Comparison of ENCODE assay signal across 1 cellular context in genomic region chr11:95067042-95067827, GRCh38.
TF ChIP-seq lines count a peak whose summit lies in the region.

No MANE protein-coding gene starts in this region.

TF ChIP-seq in K562, 482 proteins besides CTCF, POLR2A, EP300 and RAD21 (continued from another document and continues in another):
- TF ChIP-seq MITF (IDR thresholded peaks at IDR 0.05) (no peak), ZBTB9 (CRISPR knock-in tag; IDR thresholded peaks at IDR 0.05) (peak; percentile 65), PHF20 (IDR thresholded peaks at IDR 0.05; ENCODE audit: partially characterized antibody) (peak; percentile 66), U2AF2 (optimal IDR thresholded peaks at IDR 0.05; ENCODE audit: low read depth, low read length) (no peak), EZH2 (IDR thresholded peaks at IDR 0.05; ENCODE audit: borderline replicate concordance, low read depth, low read length) (no peak), ZKSCAN3 (CRISPR knock-in tag; IDR thresholded peaks at IDR 0.05) (no peak), ZNF76 (CRISPR knock-in tag; IDR thresholded peaks at IDR 0.05; ENCODE audit: borderline replicate concordance) (0 out of 2 replicates have a peak, but pooled peaks have one; percentile 41), NFIC (IDR thresholded peaks at IDR 0.05) (peak; percentile 85), ZBTB34 (CRISPR knock-in tag; IDR thresholded peaks at IDR 0.05) (0 out of 2 replicates have a peak, but pooled peaks have one; percentile 13), ZNF395 (CRISPR knock-in tag; IDR thresholded peaks at IDR 0.05) (0 out of 2 replicates have a peak, but pooled peaks have one; percentile 38), PTRF (tag; IDR thresholded peaks at IDR 0.05) (no peak), TARDBP (IDR thresholded peaks at IDR 0.05) (peak; percentile 74; the same call in 1 of the 2 replicates), GATAD2A (IDR thresholded peaks at IDR 0.05) (peak; percentile 76; the same call in 1 of the 2 replicates), STAT5A (IDR thresholded peaks at IDR 0.05; ENCODE audit: borderline replicate concordance, low read length) (no peak; the same call in 1 of the 2 replicates), ETV5 (CRISPR knock-in tag; IDR thresholded peaks at IDR 0.05; ENCODE audit: low read depth) (peak; percentile 50; the same call in 1 of the 2 replicates), HNRNPLL (IDR thresholded peaks at IDR 0.05; ENCODE audit: low read depth, low read length, poor library complexity, severe bottlenecking) (peak; percentile 86), PCBP1 (IDR thresholded peaks at IDR 0.05; ENCODE audit: low read depth, low read length, poor library complexity, severe bottlenecking) (peak; percentile 59), ZBTB33 (CRISPR knock-in tag; IDR thresholded peaks at IDR 0.05) (peak; percentile 61), SMARCA5 (IDR thresholded peaks at IDR 0.05) (0 out of 2 replicates have a peak, but pooled peaks have one; percentile 11), SMARCB1 (IDR thresholded peaks at IDR 0.05; ENCODE audit: insufficient read length, low read depth) (no peak), TAF9B (IDR thresholded peaks at IDR 0.05; ENCODE audit: partially characterized antibody) (peak; percentile 76), E2F4 (CRISPR knock-in tag; IDR thresholded peaks at IDR 0.05; ENCODE audit: low read depth) (peak; percentile 68; the same call in 1 of the 2 replicates), FOXP4 (CRISPR knock-in tag; IDR thresholded peaks at IDR 0.05; ENCODE audit: borderline replicate concordance) (0 out of 2 replicates have a peak, but pooled peaks have one; percentile 56), RCOR1 (IDR thresholded peaks at IDR 0.05; ENCODE audit: borderline replicate concordance in 1 of 2, low read depth in 2 of 2, low read length in 2 of 2) (peak in 1 of 2 experiments; percentile 49; a peak in 1 of 4 replicates), BRD9 (IDR thresholded peaks at IDR 0.05; ENCODE audit: low read depth, partially characterized antibody) (no peak), U2AF1 (optimal IDR thresholded peaks at IDR 0.05; ENCODE audit: low read depth, low read length) (peak; percentile 26), FOSL1 (tag; conservative IDR thresholded peaks at IDR 0.05) (peak; percentile 27), XRCC5 (IDR thresholded peaks at IDR 0.05; ENCODE audit: low read depth, low read length) (0 out of 2 replicates have a peak, but pooled peaks have one; percentile 41), FOXP1 (CRISPR knock-in tag; IDR thresholded peaks at IDR 0.05) (peak; percentile 65), MAFG (tag; conservative IDR thresholded peaks at IDR 0.05) (no peak), CBFA2T3 (IDR thresholded peaks at IDR 0.05) (peak; percentile 14; the same call in 1 of the 2 replicates), TGIF2 (CRISPR knock-in tag; IDR thresholded peaks at IDR 0.05) (0 out of 2 replicates have a peak, but pooled peaks have one; percentile 52), XRCC3 (IDR thresholded peaks at IDR 0.05) (no peak)
- TF ChIP-seq, protein P1, sequence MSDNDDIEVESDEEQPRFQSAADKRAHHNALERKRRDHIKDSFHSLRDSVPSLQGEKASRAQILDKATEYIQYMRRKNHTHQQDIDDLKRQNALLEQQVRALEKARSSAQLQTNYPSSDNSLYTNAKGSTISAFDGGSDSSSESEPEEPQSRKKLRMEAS (CRISPR knock-in tag; IDR thresholded peaks at IDR 0.05): peak; percentile 54; the same call in 1 of the 2 replicates
- TF ChIP-seq, protein P2, sequence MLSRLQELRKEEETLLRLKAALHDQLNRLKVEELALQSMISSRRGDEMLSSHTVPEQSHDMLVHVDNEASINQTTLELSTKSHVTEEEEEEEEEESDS (CRISPR knock-in tag; IDR thresholded peaks at IDR 0.05): no peak
- TF ChIP-seq, protein P3, sequence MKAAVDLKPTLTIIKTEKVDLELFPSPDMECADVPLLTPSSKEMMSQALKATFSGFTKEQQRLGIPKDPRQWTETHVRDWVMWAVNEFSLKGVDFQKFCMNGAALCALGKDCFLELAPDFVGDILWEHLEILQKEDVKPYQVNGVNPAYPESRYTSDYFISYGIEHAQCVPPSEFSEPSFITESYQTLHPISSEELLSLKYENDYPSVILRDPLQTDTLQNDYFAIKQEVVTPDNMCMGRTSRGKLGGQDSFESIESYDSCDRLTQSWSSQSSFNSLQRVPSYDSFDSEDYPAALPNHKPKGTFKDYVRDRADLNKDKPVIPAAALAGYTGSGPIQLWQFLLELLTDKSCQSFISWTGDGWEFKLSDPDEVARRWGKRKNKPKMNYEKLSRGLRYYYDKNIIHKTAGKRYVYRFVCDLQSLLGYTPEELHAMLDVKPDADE (conservative IDR thresholded peaks at IDR 0.05; ENCODE audit: control insufficient read depth, low read depth, low read length): no peak
- TF ChIP-seq, protein P4, sequence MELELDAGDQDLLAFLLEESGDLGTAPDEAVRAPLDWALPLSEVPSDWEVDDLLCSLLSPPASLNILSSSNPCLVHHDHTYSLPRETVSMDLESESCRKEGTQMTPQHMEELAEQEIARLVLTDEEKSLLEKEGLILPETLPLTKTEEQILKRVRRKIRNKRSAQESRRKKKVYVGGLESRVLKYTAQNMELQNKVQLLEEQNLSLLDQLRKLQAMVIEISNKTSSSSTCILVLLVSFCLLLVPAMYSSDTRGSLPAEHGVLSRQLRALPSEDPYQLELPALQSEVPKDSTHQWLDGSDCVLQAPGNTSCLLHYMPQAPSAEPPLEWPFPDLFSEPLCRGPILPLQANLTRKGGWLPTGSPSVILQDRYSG (tag; conservative IDR thresholded peaks at IDR 0.05; ENCODE audit: low read depth): no peak
- TF ChIP-seq, protein P5, sequence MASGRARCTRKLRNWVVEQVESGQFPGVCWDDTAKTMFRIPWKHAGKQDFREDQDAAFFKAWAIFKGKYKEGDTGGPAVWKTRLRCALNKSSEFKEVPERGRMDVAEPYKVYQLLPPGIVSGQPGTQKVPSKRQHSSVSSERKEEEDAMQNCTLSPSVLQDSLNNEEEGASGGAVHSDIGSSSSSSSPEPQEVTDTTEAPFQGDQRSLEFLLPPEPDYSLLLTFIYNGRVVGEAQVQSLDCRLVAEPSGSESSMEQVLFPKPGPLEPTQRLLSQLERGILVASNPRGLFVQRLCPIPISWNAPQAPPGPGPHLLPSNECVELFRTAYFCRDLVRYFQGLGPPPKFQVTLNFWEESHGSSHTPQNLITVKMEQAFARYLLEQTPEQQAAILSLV (tag; IDR thresholded peaks at IDR 0.05): no peak
- TF ChIP-seq, protein P6, sequence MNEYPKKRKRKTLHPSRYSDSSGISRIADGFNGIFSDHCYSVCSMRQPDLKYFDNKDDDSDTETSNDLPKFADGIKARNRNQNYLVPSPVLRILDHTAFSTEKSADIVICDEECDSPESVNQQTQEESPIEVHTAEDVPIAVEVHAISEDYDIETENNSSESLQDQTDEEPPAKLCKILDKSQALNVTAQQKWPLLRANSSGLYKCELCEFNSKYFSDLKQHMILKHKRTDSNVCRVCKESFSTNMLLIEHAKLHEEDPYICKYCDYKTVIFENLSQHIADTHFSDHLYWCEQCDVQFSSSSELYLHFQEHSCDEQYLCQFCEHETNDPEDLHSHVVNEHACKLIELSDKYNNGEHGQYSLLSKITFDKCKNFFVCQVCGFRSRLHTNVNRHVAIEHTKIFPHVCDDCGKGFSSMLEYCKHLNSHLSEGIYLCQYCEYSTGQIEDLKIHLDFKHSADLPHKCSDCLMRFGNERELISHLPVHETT (CRISPR knock-in tag; conservative IDR thresholded peaks at IDR 0.05 in 1 of 2, IDR thresholded peaks at IDR 0.05 in 1 of 2): peak in 1 of 2 experiments; percentile 66; a peak in 2 of 4 replicates
- TF ChIP-seq, protein P7, sequence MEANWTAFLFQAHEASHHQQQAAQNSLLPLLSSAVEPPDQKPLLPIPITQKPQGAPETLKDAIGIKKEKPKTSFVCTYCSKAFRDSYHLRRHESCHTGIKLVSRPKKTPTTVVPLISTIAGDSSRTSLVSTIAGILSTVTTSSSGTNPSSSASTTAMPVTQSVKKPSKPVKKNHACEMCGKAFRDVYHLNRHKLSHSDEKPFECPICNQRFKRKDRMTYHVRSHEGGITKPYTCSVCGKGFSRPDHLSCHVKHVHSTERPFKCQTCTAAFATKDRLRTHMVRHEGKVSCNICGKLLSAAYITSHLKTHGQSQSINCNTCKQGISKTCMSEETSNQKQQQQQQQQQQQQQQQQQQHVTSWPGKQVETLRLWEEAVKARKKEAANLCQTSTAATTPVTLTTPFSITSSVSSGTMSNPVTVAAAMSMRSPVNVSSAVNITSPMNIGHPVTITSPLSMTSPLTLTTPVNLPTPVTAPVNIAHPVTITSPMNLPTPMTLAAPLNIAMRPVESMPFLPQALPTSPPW (CRISPR knock-in tag; IDR thresholded peaks at IDR 0.05): peak; percentile 74
